ENCODE assay signal across 1 cellular context in genomic region chr5:31771045-31771444, GRCh38.
TF ChIP-seq lines count a peak whose summit lies in the region.

No MANE protein-coding gene starts in this region.

TF ChIP-seq in GM12878, 131 proteins besides CTCF, POLR2A, EP300 and RAD21 (continued from another document and continues in another):
- TF ChIP-seq DPF2 (IDR thresholded peaks at IDR 0.05) (no peak), EZH2 (IDR thresholded peaks at IDR 0.05; ENCODE audit: borderline replicate concordance, control insufficient read depth, low read depth, low read length) (no peak), ZSCAN29 (IDR thresholded peaks at IDR 0.05) (no peak), SMARCA5 (IDR thresholded peaks at IDR 0.05) (no peak), PML (IDR thresholded peaks at IDR 0.05; ENCODE audit: low read length) (0 out of 2 replicates have a peak, but pooled peaks have one; percentile 21), BCL11A (IDR thresholded peaks at IDR 0.05; ENCODE audit: low read depth, low read length) (no peak), JUND (IDR thresholded peaks at IDR 0.05; ENCODE audit: low read depth, low read length) (no peak), PAX5 (IDR thresholded peaks at IDR 0.05; ENCODE audit: borderline replicate concordance, low read depth, low read length) (no peak), E2F4 (IDR thresholded peaks at IDR 0.05; ENCODE audit: low read depth, low read length) (no peak), SIX5 (IDR thresholded peaks at IDR 0.05; ENCODE audit: low read depth, low read length, severe bottlenecking) (no peak), SKIL (IDR thresholded peaks at IDR 0.05; ENCODE audit: low read depth, poor library complexity, severe bottlenecking) (peak; percentile 48), ATF2 (IDR thresholded peaks at IDR 0.05; ENCODE audit: low read length) (peak; percentile 84), PAX8 (IDR thresholded peaks at IDR 0.05) (no peak), SP1 (IDR thresholded peaks at IDR 0.05; ENCODE audit: low read depth, low read length) (no peak), CBFB (IDR thresholded peaks at IDR 0.05; ENCODE audit: low read depth) (no peak), RUNX3 (IDR thresholded peaks at IDR 0.05; ENCODE audit: low read length) (peak; percentile 44; the same call in 1 of the 2 replicates), MYB (IDR thresholded peaks at IDR 0.05; ENCODE audit: borderline replicate concordance, low read depth, low read length) (no peak), NRF1 (conservative IDR thresholded peaks at IDR 0.05; ENCODE audit: low read depth, low read length) (no peak), CBX3 (IDR thresholded peaks at IDR 0.05; ENCODE audit: borderline replicate concordance, low read depth) (no peak), HCFC1 (IDR thresholded peaks at IDR 0.05; ENCODE audit: low read length) (no peak), IRF4 (IDR thresholded peaks at IDR 0.05; ENCODE audit: low read depth, low read length) (peak; percentile 68), ZBTB4 (CRISPR knock-in tag; IDR thresholded peaks at IDR 0.05) (no peak), FOXK2 (IDR thresholded peaks at IDR 0.05) (no peak), TBL1XR1 (IDR thresholded peaks at IDR 0.05; ENCODE audit: low read depth, low read length) (peak; percentile 74), YBX1 (IDR thresholded peaks at IDR 0.05) (no peak), RFX5 (IDR thresholded peaks at IDR 0.05; ENCODE audit: low read depth, low read length) (no peak), CHD1 (IDR thresholded peaks at IDR 0.05; ENCODE audit: low read depth, low read length) (no peak), BMI1 (IDR thresholded peaks at IDR 0.05; ENCODE audit: borderline replicate concordance) (no peak), ZZZ3 (IDR thresholded peaks at IDR 0.05; ENCODE audit: control insufficient read depth, insufficient read length, low read depth) (no peak), ZBTB33 (IDR thresholded peaks at IDR 0.05) (no peak), E2F8 (IDR thresholded peaks at IDR 0.05; ENCODE audit: low read depth, partially characterized antibody) (no peak), CEBPZ (IDR thresholded peaks at IDR 0.05; ENCODE audit: low read depth, low read length) (no peak), NFYA (IDR thresholded peaks at IDR 0.05; ENCODE audit: borderline replicate concordance, low read depth, low read length) (no peak), ZNF592 (IDR thresholded peaks at IDR 0.05) (no peak), POLR2AphosphoS2 (IDR thresholded peaks at IDR 0.05; ENCODE audit: low read depth, low read length) (no peak), CHD4 (IDR thresholded peaks at IDR 0.05) (no peak), NR2C1 (IDR thresholded peaks at IDR 0.05) (no peak)
